Comparison of ENCODE assay signal across 8 cellular contexts in genomic region chr7:7681191-7681935, GRCh38. TPM values are rescaled to one million over a fixed set of nuclear protein-coding genes. Genes with fewer than 3 reads are reported as not detected.
DNase-seq lines count a peak whose midpoint lies in the region; ATAC-seq, FAIRE-seq and TF ChIP-seq lines count a peak whose summit lies in the region.

No MANE protein-coding gene starts in this region.

- no peaks in the 10 kb centered on the region for H3K79me2 ChIP-seq in OCI-LY7 (ENCODE audit: insufficient read depth, low read depth, low read length)
- no peaks in the 10 kb centered on the region for H3K79me2 ChIP-seq in K562 (ENCODE audit: control insufficient read depth, insufficient read depth, low read length)
- peaks cover 12% of the 10 kb centered on the region for H3K79me2 ChIP-seq in smooth muscle cell (ENCODE audit: low read depth)

- TF ChIP-seq POLR2A in K562 (conservative IDR thresholded peaks at IDR 0.05) = no peak

- H3K9ac ChIP-seq in K562 (ENCODE audit: insufficient read depth in 1 of 2, low read depth in 2 of 2, low read length in 2 of 2) = no peak overlapping the region
- H3K9ac ChIP-seq in smooth muscle cell (ENCODE audit: low read depth) = no peak overlapping the region

- FAIRE-seq in K562 (lab: Jason Lieb, UNC) = peak; percentile 87

- TF ChIP-seq CTCF in OCI-LY7 (conservative IDR thresholded peaks at IDR 0.05; ENCODE audit: low read length) (peak; percentile 91), K562 (IDR thresholded peaks at IDR 0.05 in 2 of 3, conservative IDR thresholded peaks at IDR 0.05 in 1 of 3; ENCODE audit: insufficient read depth in 2 of 3, low read depth in 1 of 3, low read length in 3 of 3) (peak; percentile 21 to 66 (median 46); a peak in 4 of 6 replicates), smooth muscle cell (IDR thresholded peaks at IDR 0.05; ENCODE audit: borderline replicate concordance, insufficient read depth, poor library complexity, severe bottlenecking) (peak; percentile 59)

- WGBS in K562 (ENCODE audit: insufficient coverage, low coverage, missing lambda C conversion rate) = 41% methylated on average over 7 of the region's 7 CpGs
- 58% methylated on average over 7 of the region's 7 CpGs for WGBS in smooth muscle cell (ENCODE audit: low lambda C conversion rate)

- peak overlapping the region; percentile 12 for H3K27ac ChIP-seq in OCI-LY7 (ENCODE audit: low read depth, low read length, poor library complexity, severe bottlenecking)
- H3K27ac ChIP-seq in K562 (ENCODE audit: extremely low read depth, low read depth, low read length) = peak overlapping the region; percentile 32; the same call in 1 of the 3 replicates
- peak overlapping the region; percentile 30 for H3K27ac ChIP-seq in smooth muscle cell (ENCODE audit: low read depth)

- H3K4me3 ChIP-seq in OCI-LY7 (ENCODE audit: low read depth, low read length, poor library complexity, severe bottlenecking) = no peak overlapping the region
- no peak overlapping the region for H3K4me3 ChIP-seq in K562
- H3K4me3 ChIP-seq in smooth muscle cell = no peak overlapping the region

- H3K4me1 ChIP-seq in OCI-LY7 (ENCODE audit: insufficient read depth, low read length, poor library complexity, severe bottlenecking) (peaks cover 6% of the 10 kb centered on the region), K562 (replicated peaks in 1 of 2; ENCODE audit: control insufficient read depth in 2 of 2, insufficient read depth in 2 of 2, low read length in 2 of 2) (peaks cover 0 to 2% of the 10 kb centered on the region in 2 experiments; a peak in 1 of 5 replicates), smooth muscle cell (ENCODE audit: low read depth) (peaks cover 8% of the 10 kb centered on the region)

- H3K4me2 ChIP-seq in OCI-LY7 (ENCODE audit: low read length) (peak overlapping the region; percentile 27; the same call in 1 of the 2 replicates), K562 (ENCODE audit: insufficient read depth, low read length) (no peak overlapping the region), smooth muscle cell (peak overlapping the region; percentile 42)

- TF ChIP-seq EP300 in K562 (IDR thresholded peaks at IDR 0.05; ENCODE audit: low read length) = no peak

- intact Hi-C loops in OCI-LY7 (cut with micrococcal nuclease; ENCODE audit: unreplicated experiment) = loop anchor here (1.0 kb wide), 5 partner anchors 80 to 536 kb away; no protein-coding TSS in a partner anchor
- intact Hi-C loops in K562 (cut with micrococcal nuclease) = loop anchor here (1.0 to 10.0 kb wide), 5 partner anchors 80 to 616 kb away; no protein-coding TSS in a partner anchor

- no peaks in the 10 kb centered on the region for H3F3A ChIP-seq in smooth muscle cell (ENCODE audit: low read depth)

- CTCF ChIA-PET in OCI-LY7 (lab: Charles Lee; ENCODE audit: unreplicated experiment) (interaction anchor here (0.7 to 1.8 kb wide), 8 partner anchors 14 to 508 kb away, joined by 3 to 7 read pairs (median 5); no protein-coding TSS in a partner anchor), K562 (lab: Yijun Ruan, JAX; ENCODE audit: low intra/inter-chr PET ratio) (no interaction called here)

- H3K9me1 ChIP-seq in K562 (ENCODE audit: control insufficient read depth, insufficient read depth, low read length) = no peaks in the 10 kb centered on the region

- no peaks in the 10 kb centered on the region for H3K9me2 ChIP-seq in OCI-LY7 (ENCODE audit: insufficient read depth, low read length)

- BruUV-seq in OCI-LY7 (replicated peaks; lab: Mats Ljungman, UMichigan) = no TSS peak
- BruUV-seq in K562 (replicated peaks; lab: Mats Ljungman, UMichigan) = no TSS peak

- no peaks in the 10 kb centered on the region for H3K27me3 ChIP-seq in K562 (ENCODE audit: control insufficient read depth in 2 of 2, insufficient read depth in 2 of 2, low read length in 2 of 2)
- H3K27me3 ChIP-seq in smooth muscle cell (ENCODE audit: low read depth) = no peaks in the 10 kb centered on the region

- peak; percentile 77 to 84 for TF ChIP-seq RAD21 in K562 (CRISPR knock-in tag; conservative IDR thresholded peaks at IDR 0.05 in 1 of 2, IDR thresholded peaks at IDR 0.05 in 1 of 2)

- H4K20me1 ChIP-seq in OCI-LY7 (ENCODE audit: insufficient read depth, low read length) (no peaks in the 10 kb centered on the region), K562 (replicated peaks; ENCODE audit: control insufficient read depth, insufficient read depth, low read length) (no peaks in the 10 kb centered on the region), smooth muscle cell (ENCODE audit: low read depth) (no peaks in the 10 kb centered on the region)

- in situ Hi-C loops in K562 (cut with MboI) = no loop called here

- H2AFZ ChIP-seq in OCI-LY7 (ENCODE audit: low read length) (no peak overlapping the region), K562 (ENCODE audit: low read depth, low read length) (peak overlapping the region; percentile 65), smooth muscle cell (ENCODE audit: low read depth) (peak overlapping the region; percentile 11)

- ATAC-seq in GM21381 (IDR thresholded peaks at IDR 0.05; ENCODE audit: unreplicated experiment) (peak; percentile 74), K562 (peak; percentile 88)

- H3K36me3 ChIP-seq in OCI-LY7 (ENCODE audit: insufficient read depth, low read length) = peaks cover 5% of the 10 kb centered on the region
- no peaks in the 10 kb centered on the region; the same call in 2 of the 3 replicates for H3K36me3 ChIP-seq in K562 (ENCODE audit: control insufficient read depth, insufficient read depth, low read length)
- H3K36me3 ChIP-seq in smooth muscle cell (ENCODE audit: low read depth) = no peaks in the 10 kb centered on the region

- POLR2A ChIA-PET in OCI-LY7 (lab: Charles Lee) (interaction anchor here (0.5 to 2.3 kb wide), 28 partner anchors 9 to 615 kb away, joined by 3 to 9 read pairs (median 4); partner anchors contain the start of gene GLCCI1), K562 (lab: Yijun Ruan, JAX) (interaction anchor here (0.6 to 2.0 kb wide), 8 partner anchors 8 to 570 kb away, joined by 3 to 5 read pairs (median 4); partner anchors contain the start of genes RPA3 and UMAD1)

- peak; percentile 38 for DNase-seq in Daoy (ENCODE audit: low read depth)
- DNase-seq in KG1 (lab: John Stamatoyannopoulos, UW) = peak; percentile 77
- DNase-seq in OCI-LY7 (ENCODE audit: low spot score) = peak; percentile 75
- peak in 2 of 4 experiments; percentile 22 to 62 for DNase-seq in K562 (ENCODE audit: extremely low read depth in 1 of 4, low spot score in 3 of 4)
- DNase-seq in iPS-NIHi11 (ENCODE audit: low spot score) = peak; percentile 13
- no peak for DNase-seq in smooth muscle cell (lab: John Stamatoyannopoulos, UW; ENCODE audit: unreplicated experiment)
- no peak for DNase-seq in activated effector memory CD4-positive, alpha-beta T cell treated with Interleukin-2 at 50 U/mL for 16 hours

- H3K9me3 ChIP-seq in OCI-LY7 (ENCODE audit: low read length) (no peaks in the 10 kb centered on the region), K562 (replicated peaks; ENCODE audit: control insufficient read depth, insufficient read depth, low read depth, low read length) (peaks cover 2% of the 10 kb centered on the region; the same call in 1 of the 2 replicates), smooth muscle cell (replicated peaks; ENCODE audit: low read depth) (no peaks in the 10 kb centered on the region)

RNA-seq across cellular contexts. Expression of gene RPA3, which starts 37.0 kb away (rescaled TPM):
- total RNA-seq in Daoy (2014; rRNA removed; shearing (Covaris generic)) = 74.7 and 125 TPM in 2 replicates
- 53.0 and 66.3 TPM in 2 replicates for total RNA-seq in OCI-LY7 (2014; rRNA removed; shearing (Covaris generic))
- total RNA-seq in OCI-LY7 (2022) (110 and 111 TPM in 2 replicates), K562 (2014; rRNA removed) (63.2 and 68.5 TPM in 2 replicates), K562 (2014; rRNA removed; fragmentation: Illumina TruSeq; extraction: Trizol) (152 and 160 TPM in 2 replicates), K562 (2015; rRNA removed; fragmentation: Illumina TruSeq; extraction: Trizol) (89.5 and 100 TPM in 2 replicates), K562 (2021) (116 and 124 TPM in 2 replicates), smooth muscle cell (27.6 and 37.2 TPM in 2 replicates)
- total RNA-seq in K562 (2011; cell fraction: chromatin; rRNA removed; ENCODE audit: low replicate concordance) = 11.9 and 29.3 TPM in 2 replicates
- total RNA-seq in K562 (2011; cell fraction: nucleolus; rRNA removed) = 14.1 and 15.8 TPM in 2 replicates
- 26.5 and 30.7 TPM in 2 replicates for total RNA-seq in K562 (2011; cell fraction: nucleoplasm; rRNA removed)
- polyA plus RNA-seq in K562 (2011; rRNA removed) (146 and 188 TPM in 2 replicates), K562 (2014; fragmentation: Illumina TruSeq; extraction: Trizol) (92.4 and 107 TPM in 2 replicates), K562 (2014; fragmentation: Nextera tagmentation; extraction: Ambion mirVana) (100 to 1,000 TPM; 202 to 265 TPM), K562 (2014; rRNA removed) (114 and 125 TPM in 2 replicates), smooth muscle cell (63.7 and 75.4 TPM in 2 replicates)
- polyA plus RNA-seq in K562 (2011; cell fraction: cytosol; rRNA removed) = 27.0 and 62.9 TPM in 2 replicates
- 24.4 and 34.7 TPM in 2 replicates for polyA plus RNA-seq in K562 (2011; cell fraction: nucleus; rRNA removed)
- 130 and 162 TPM in 2 replicates for polyA plus RNA-seq in K562 (2012)
- 35.4 and 39.6 TPM in 2 replicates for polyA minus RNA-seq in K562 (2011; rRNA and poly(A)+ RNA removed)
- 14.7 and 17.8 TPM in 2 replicates for polyA minus RNA-seq in K562 (2011; cell fraction: cytosol; rRNA and poly(A)+ RNA removed)
- polyA minus RNA-seq in K562 (2011; cell fraction: nucleus; rRNA and poly(A)+ RNA removed) = 16.4 and 28.7 TPM in 2 replicates

RNA-seq across cellular contexts. Expression of gene UMAD1, which starts 40.8 kb away (rescaled TPM):
- 17.6 and 22.9 TPM in 2 replicates for total RNA-seq in Daoy (2014; rRNA removed; shearing (Covaris generic))
- total RNA-seq in OCI-LY7 (2014; rRNA removed; shearing (Covaris generic)) = 8.7 and 14.2 TPM in 2 replicates
- total RNA-seq in OCI-LY7 (2022) (14.5 and 15.2 TPM in 2 replicates), K562 (2014; rRNA removed) (9.0 and 13.6 TPM in 2 replicates), K562 (2014; rRNA removed; fragmentation: Illumina TruSeq; extraction: Trizol) (13.3 and 14.9 TPM in 2 replicates), K562 (2015; rRNA removed; fragmentation: Illumina TruSeq; extraction: Trizol) (13.5 and 16.0 TPM in 2 replicates), K562 (2021) (11.2 and 12.9 TPM in 2 replicates), smooth muscle cell (23.0 and 24.3 TPM in 2 replicates)
- total RNA-seq in K562 (2011; cell fraction: chromatin; rRNA removed; ENCODE audit: low replicate concordance) = 3.4 and 12.5 TPM in 2 replicates
- total RNA-seq in K562 (2011; cell fraction: nucleolus; rRNA removed) = 3.2 and 3.4 TPM in 2 replicates
- 7.4 and 16.9 TPM in 2 replicates for total RNA-seq in K562 (2011; cell fraction: nucleoplasm; rRNA removed)
- polyA plus RNA-seq in K562 (2011; rRNA removed) (23.1 and 26.7 TPM in 2 replicates), K562 (2014; fragmentation: Illumina TruSeq; extraction: Trizol) (16.0 and 18.1 TPM in 2 replicates), K562 (2014; fragmentation: Nextera tagmentation; extraction: Ambion mirVana) (10 to 100 TPM; 11.6 to 13.9 TPM), K562 (2014; rRNA removed) (11.2 and 11.4 TPM in 2 replicates), smooth muscle cell (13.7 and 17.2 TPM in 2 replicates)
- 11.5 and 16.9 TPM in 2 replicates for polyA plus RNA-seq in K562 (2011; cell fraction: cytosol; rRNA removed)
- polyA plus RNA-seq in K562 (2011; cell fraction: nucleus; rRNA removed) = 7.8 and 11.9 TPM in 2 replicates
- polyA plus RNA-seq in K562 (2012) = 13.0 and 16.6 TPM in 2 replicates
- 16.6 and 17.3 TPM in 2 replicates for polyA minus RNA-seq in K562 (2011; rRNA and poly(A)+ RNA removed)
- 4.0 and 6.4 TPM in 2 replicates for polyA minus RNA-seq in K562 (2011; cell fraction: cytosol; rRNA and poly(A)+ RNA removed)
- 4.3 and 7.0 TPM in 2 replicates for polyA minus RNA-seq in K562 (2011; cell fraction: nucleus; rRNA and poly(A)+ RNA removed)

Comparison
In these comparisons a context has a peak if more than half of its experiments do, and no peak if none do; other contexts are left out.
1. DNase-seq: peak in Daoy (single experiment), KG1 (single experiment), OCI-LY7 (single experiment) and iPS-NIHi11 (single experiment); none in smooth muscle cell (single experiment) and activated effector memory CD4-positive, alpha-beta T cell treated with Interleukin-2 at 50 U/mL for 16 hours (single experiment).
2. Peak in every context shown above with its lines, with median percentiles within 50 percentile points of each other: H3K27ac ChIP-seq and CTCF ChIP-seq.